21 cellular contexts compared by ENCODE assay signal in genomic region chr6:35086282-35086632, GRCh38. TPM values are rescaled to one million over a fixed set of nuclear protein-coding genes. Genes with fewer than 3 reads are reported as not detected.
"Had no signal": no experiment of that assay in that cellular context is flagged by ENCODE, and none has a peak within 500 bp of the region (broad histone marks: within the 10 kb centered on the region; RNA-seq: fewer than 3 reads in every experiment).

No MANE protein-coding gene starts in this region.

- H3K4me1 ChIP-seq: prostate gland had no signal

- H3K27ac ChIP-seq: cardiac muscle cell, coronary artery, prostate gland, right lobe of liver, upper lobe of right lung had no signal

- DNase-seq: activated CD4-positive, alpha-beta T cell treated with anti-CD3 and anti-CD28 coated beads, Interleukin-2, amount 50 U/mL, for 48 hours; activated CD4-positive, CD25-positive, alpha-beta regulatory T cell treated with anti-CD3 and anti-CD28 coated beads, Interleukin-2, amount 50 U/mL, for 72 hours; activated CD8-positive, alpha-beta memory T cell treated with anti-CD3 and anti-CD28 coated beads, Interleukin-2, amount 10 ng/mL, durations not matched to agents 7 days and 5 days; activated naive CD4-positive, alpha-beta T cell; activated T-cell treated with anti-CD3 and anti-CD28 coated beads, Interleukin-2, amount 50 U/mL, for 4 hours; effector CD4-positive, alpha-beta T cell; kidney glomerular epithelial cell; midbrain; naive B cell; stimulated activated CD4-positive, alpha-beta T cell treated with anti-CD3 and anti-CD28 coated beads, Interleukin-1b, Interleukin-23, amount 100 ng/mL, for 48 hours; stimulated activated naive B cell treated with anti-CD40 and anti-IgM and Interleukin-4, amounts not matched to agents 10 μg/mL and 1 μg/mL and 100 μg/mL, for 72 hours; substantia nigra had no signal

- H3K27me3 ChIP-seq: cardiac muscle cell, right lobe of liver, spleen, upper lobe of right lung had no signal

- H3K4me3 ChIP-seq: cardiac muscle cell, coronary artery, prostate gland, right lobe of liver, spleen, upper lobe of right lung had no signal

- H3K9me3 ChIP-seq: prostate gland, right lobe of liver, spleen, upper lobe of right lung had no signal

RNA-seq across cellular contexts. Expression of gene TCP11, which starts 54.9 kb away (rescaled TPM):
- total RNA-seq: activated CD8-positive, alpha-beta memory T cell treated with anti-CD3 and anti-CD28 coated beads, Interleukin-2, amount 10 ng/mL, durations not matched to agents 7 days and 5 days; activated T-cell treated with anti-CD3 and anti-CD28 coated beads, Interleukin-2, amount 50 U/mL, for 4 hours; endothelial cell of umbilical vein; spleen; T-helper 2 cell treated with Interferon-gamma antibody and Interleukin-4, amounts not matched to agents 100 ng/mL and 5 ng/mL, for 36 hours; upper lobe of right lung had no signal
- polyA plus RNA-seq: aorta, spleen had no signal
